7 cellular contexts compared by ENCODE assay signal in genomic region chr10:121597504-121598241, GRCh38. TPM values are rescaled to one million over a fixed set of nuclear protein-coding genes. Genes with fewer than 3 reads are reported as not detected.
A peak's percentile ranks its signal among the peaks of the same experiment; 100 is the strongest.
DNase-seq lines count a peak whose midpoint lies in the region; ATAC-seq and TF ChIP-seq lines count a peak whose summit lies in the region.

No MANE protein-coding gene starts in this region.

- WGBS in suprapubic skin, result 2% methylated on average over 49 of the region's 75 CpGs

- peaks cover 12% of the 10 kb centered on the region for H3K36me3 Mint-ChIP-seq in brain

- peaks cover 0 to 4% (median 0%) of the 10 kb centered on the region in 5 experiments for H3K9me3 Mint-ChIP-seq in brain

- H3K27ac Mint-ChIP-seq in brain, result peak overlapping the region in 2 of 5 experiments; percentile 32 to 63

- H3K36me3 ChIP-seq in HAP-1 (replicated peaks), result peaks cover 28% of the 10 kb centered on the region
- no peaks in the 10 kb centered on the region for H3K36me3 ChIP-seq in suprapubic skin

- in situ Hi-C loops in HAP-1 (cut with MboI; ENCODE audit: low sequenced_read_pairs), result no loop called here

- H3K27me3 ChIP-seq in HAP-1 (ENCODE audit: low read depth) (no peaks in the 10 kb centered on the region), suprapubic skin (peaks cover 22% of the 10 kb centered on the region)

- TF ChIP-seq POLR2A in suprapubic skin (IDR thresholded peaks at IDR 0.05), result no peak

- H3K4me3 ChIP-seq in HAP-1, result peak overlapping the region; percentile 91
- peak overlapping the region; percentile 79 for H3K4me3 ChIP-seq in suprapubic skin

- peak overlapping the region; percentile 94 for H3K27ac ChIP-seq in suprapubic skin

- DNase-seq in HAP-1 (ENCODE audit: low spot score in 2 of 2), result peak in 1 of 2 experiments; percentile 57
- DNase-seq in left colon, result peak in 1 of 2 donors; percentile 37
- peak in 1 of 2 donors; percentile 71 for DNase-seq in suprapubic skin (ENCODE audit: low spot score in 2 of 2)
- no peak for DNase-seq in NCI-H187 (lab: John Stamatoyannopoulos, UW)

- H3K9me3 ChIP-seq in HAP-1 (no peaks in the 10 kb centered on the region), suprapubic skin (no peaks in the 10 kb centered on the region)

- TF ChIP-seq EP300 in suprapubic skin (IDR thresholded peaks at IDR 0.05), result no peak

- peaks cover 74% of the 10 kb centered on the region for H3K4me1 Mint-ChIP-seq in brain

- TF ChIP-seq CTCF in brain (conservative IDR thresholded peaks at IDR 0.05) (no peak), suprapubic skin (IDR thresholded peaks at IDR 0.05) (no peak)

- intact Hi-C loops in left colon (cut with DNase I, micrococcal nuclease), result no loop called here

- ATAC-seq in left colon (peak; percentile 16), GM21360 (IDR thresholded peaks at IDR 0.05; ENCODE audit: unreplicated experiment) (no peak), HG03342 (IDR thresholded peaks at IDR 0.05; ENCODE audit: unreplicated experiment) (no peak)

- peaks cover 21% of the 10 kb centered on the region for H3K27me3 Mint-ChIP-seq in brain

- H3K4me3 Mint-ChIP-seq in brain, result peak overlapping the region; percentile 80 to 98 (median 91)

- H3K4me1 ChIP-seq in HAP-1 (peaks cover 33% of the 10 kb centered on the region), suprapubic skin (peaks cover 51% of the 10 kb centered on the region)

RNA-seq across cellular contexts. Expression of gene FGFR2, which starts 0.6 kb away (rescaled TPM):
- polyA plus RNA-seq in brain (ENCODE audit: insufficient read depth, low read depth, low replicate concordance), result 88.5 TPM
- total RNA-seq in left colon (10 to 100 TPM; 39.2 to 68.0 TPM), suprapubic skin (100 to 1,000 TPM; 105 to 222 (median 155) TPM)
